22 cellular contexts compared by ENCODE assay signal in genomic region chr2:104164721-104165252, GRCh38.
"Had no signal": no experiment of that assay in that cellular context is flagged by ENCODE, and none has a peak within 500 bp of the region (broad histone marks: within the 10 kb centered on the region; RNA-seq: fewer than 3 reads in every experiment).

No MANE protein-coding gene starts in this region.

- H3K4me3 ChIP-seq: esophagus squamous epithelium, gastroesophageal sphincter, psoas muscle, spleen, testis, tibial nerve had no signal

- DNase-seq: effector memory CD8-positive, alpha-beta T cell; esophagus squamous epithelium; foreskin fibroblast; glutamatergic neuron; islet precursor cell; mammary epithelial cell; naive thymus-derived CD4-positive, alpha-beta T cell; nephron progenitor cell; psoas muscle; retina; spleen; stimulated activated CD4-positive, alpha-beta T cell treated with anti-CD3 and anti-CD28 coated beads, Interleukin-15, amount 100 ng/mL, for 24 hours; stimulated activated CD4-positive, alpha-beta T cell treated with anti-CD3 and anti-CD28 coated beads, Interleukin-1b, Interleukin-23, amount 100 ng/mL, for 48 hours; stimulated activated CD4-positive, alpha-beta T cell treated with anti-CD3 and anti-CD28 coated beads, Interleukin-4, amount 100 ng/mL, for 24 hours; stimulated activated naive B cell treated with anti-CD40 and anti-IgM and Interleukin-4, amounts not matched to agents 10 μg/mL and 1 μg/mL and 100 μg/mL, for 72 hours; stimulated activated naive CD8-positive, alpha-beta T cell treated with anti-CD3 and anti-CD28 coated beads, Interleukin-15, amount 100 ng/mL, for 72 hours; testis had no signal

- H3K9me3 ChIP-seq: esophagus squamous epithelium, gastroesophageal sphincter, neutrophil, psoas muscle, spleen, testis, tibial nerve had no signal

- H3K4me1 ChIP-seq: esophagus squamous epithelium, gastroesophageal sphincter, psoas muscle, spleen, testis, tibial nerve had no signal

- ATAC-seq: effector memory CD8-positive, alpha-beta T cell; gastroesophageal sphincter; left lobe of liver; naive thymus-derived CD4-positive, alpha-beta T cell; psoas muscle; sciatic nerve; stimulated activated naive B cell treated with anti-CD40 and anti-IgM and Interleukin-4, amounts not matched to agents 10 μg/mL and 1 μg/mL and 100 μg/mL, for 72 hours; stimulated activated naive CD8-positive, alpha-beta T cell treated with anti-CD3 and anti-CD28 coated beads, Interleukin-15, amount 100 ng/mL, for 72 hours had no signal

- H3K27me3 ChIP-seq: esophagus squamous epithelium, gastroesophageal sphincter, neutrophil, spleen, testis, tibial nerve had no signal

- H3K36me3 ChIP-seq: esophagus squamous epithelium, gastroesophageal sphincter, neutrophil, spleen, tibial nerve had no signal
